In the genomic region with DNA sequence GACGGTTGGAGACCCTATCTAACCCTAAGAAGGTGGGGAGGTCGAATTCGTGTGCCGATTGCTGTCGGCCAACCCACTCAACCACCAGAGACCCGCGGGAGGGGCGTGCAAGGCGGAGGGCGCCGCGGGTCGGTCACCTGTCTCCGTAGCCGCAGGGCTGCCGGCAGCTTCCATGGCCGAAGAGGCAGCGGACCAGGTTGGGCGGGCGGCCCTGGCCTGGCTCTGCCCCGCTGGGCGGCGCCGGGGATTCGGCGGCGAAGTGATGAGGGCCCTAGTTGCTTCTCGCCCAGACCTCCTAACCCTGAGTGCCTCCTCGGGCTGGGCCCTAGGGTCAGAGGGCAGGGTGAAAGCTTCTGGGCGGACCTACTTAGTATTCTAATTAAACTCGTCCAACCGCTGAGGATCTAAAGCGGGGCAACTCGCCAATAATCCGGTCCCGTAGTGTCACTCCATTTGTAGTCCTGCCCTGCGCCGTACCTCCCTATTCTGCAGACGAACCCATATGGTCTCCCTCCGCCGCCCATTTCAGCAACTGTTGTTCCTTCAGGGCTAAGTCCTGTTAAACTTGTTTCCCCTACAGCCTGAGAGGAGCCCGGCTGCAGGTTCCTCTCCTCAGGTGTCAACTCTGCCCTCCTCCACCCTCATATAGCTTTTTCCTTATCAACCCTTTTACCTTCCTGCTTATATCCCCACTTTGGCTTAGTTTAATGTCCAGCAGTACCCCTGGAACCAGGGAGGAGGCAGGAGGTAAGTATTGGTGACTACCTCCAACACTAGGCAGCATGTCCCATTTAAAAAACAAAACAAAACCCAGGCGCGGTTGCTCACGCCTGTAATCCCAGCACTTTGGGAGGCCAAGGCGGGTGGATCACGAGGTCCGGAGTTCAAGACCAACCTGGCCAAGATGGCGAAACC, we compare ENCODE assay signal across 8 cellular contexts. TPM values are rescaled to one million over a fixed set of nuclear protein-coding genes. Genes with fewer than 3 reads are reported as not detected.
A peak's percentile ranks its signal among the peaks of the same experiment; 100 is the strongest.
DNase-seq lines count a peak whose midpoint lies in the region; ATAC-seq and TF ChIP-seq lines count a peak whose summit lies in the region.

A gene (minus strand): TSS at position 307 of the 915 bp plus-strand sequence. CDS start 133 bp downstream, at position 174.

- peaks cover 0 to 11% of the 10 kb centered on the region in 2 donors for H3K36me3 ChIP-seq in duodenal mucosa (ENCODE audit: control insufficient read depth in 1 of 2, insufficient read depth in 2 of 2, low read length in 2 of 2)

- no peak for TF ChIP-seq CTCF in AG10803 (conservative IDR thresholded peaks at IDR 0.05; ENCODE audit: low read length)

- intact Hi-C loops in activated CD4-positive, alpha-beta T cell treated with anti-CD3 and anti-CD28 coated beads for 36 hours (cut with DNase I, micrococcal nuclease): loop anchor here (1.0 to 10.0 kb wide), 19 partner anchors 13 to 1824 kb away; a partner anchor contains a TSS

- CTCF ChIA-PET in activated CD4-positive, alpha-beta T cell treated with anti-CD3 and anti-CD28 coated beads for 36 hours (lab: Charles Lee): interaction anchor here (0.7 to 4.9 kb wide), 9 partner anchors 8 to 211 kb away, joined by 3 to 32 read pairs (median 4); a partner anchor contains a TSS

- H3K27me3 Mint-ChIP-seq in activated CD4-positive, alpha-beta T cell treated with anti-CD3 and anti-CD28 coated beads for 36 hours: no peaks in the 10 kb centered on the region

- H3K27ac Mint-ChIP-seq in activated CD4-positive, alpha-beta T cell treated with anti-CD3 and anti-CD28 coated beads for 36 hours: peak within 1 kb of the TSS; percentile 99

- H3K4me1 ChIP-seq in duodenal mucosa (ENCODE audit: control insufficient read depth in 1 of 2, insufficient read depth in 2 of 2, low read length in 2 of 2): peaks cover 37 to 40% of the 10 kb centered on the region in 2 donors

- peak within 1 kb of the TSS; percentile 100 for H3K4me3 Mint-ChIP-seq in activated CD4-positive, alpha-beta T cell treated with anti-CD3 and anti-CD28 coated beads for 36 hours

- no peaks in the 10 kb centered on the region for H3K9me3 ChIP-seq in duodenal mucosa (ENCODE audit: control insufficient read depth in 1 of 2, low read length in 2 of 2)

- H3K4me3 ChIP-seq in AG10803 (ENCODE audit: low read length) (peak within 1 kb of the TSS; percentile 96), duodenal mucosa (ENCODE audit: low read depth in 1 of 2, low read length in 2 of 2) (peak within 1 kb of the TSS; percentile 93 to 100)

- POLR2A ChIA-PET in activated CD4-positive, alpha-beta T cell treated with anti-CD3 and anti-CD28 coated beads for 36 hours (lab: Charles Lee): interaction anchor here (0.6 to 0.9 kb wide), 3 partner anchors 46 to 103 kb away, joined by 3 to 4 read pairs (median 3); a partner anchor contains a TSS

- peaks cover 47% of the 10 kb centered on the region for H3K36me3 Mint-ChIP-seq in activated CD4-positive, alpha-beta T cell treated with anti-CD3 and anti-CD28 coated beads for 36 hours (ENCODE audit: low read depth)

- peaks cover 43% of the 10 kb centered on the region for H3K4me1 Mint-ChIP-seq in activated CD4-positive, alpha-beta T cell treated with anti-CD3 and anti-CD28 coated beads for 36 hours

- no peaks in the 10 kb centered on the region for H3K9me3 Mint-ChIP-seq in activated CD4-positive, alpha-beta T cell treated with anti-CD3 and anti-CD28 coated beads for 36 hours (ENCODE audit: low read depth)

- ATAC-seq in GM18868 (IDR thresholded peaks at IDR 0.05; ENCODE audit: unreplicated experiment) (peak; percentile 18), HG03095 (IDR thresholded peaks at IDR 0.05; ENCODE audit: unreplicated experiment) (peak; percentile 33), left lobe of liver (peak; percentile 81)
- ATAC-seq in activated CD4-positive, alpha-beta T cell treated with anti-CD3 and anti-CD28 coated beads for 36 hours: peak; percentile 13

- peak within 1 kb of the TSS; percentile 98 to 100 for H3K9ac ChIP-seq in duodenal mucosa (ENCODE audit: low read depth in 1 of 2, low read length in 2 of 2)

- DNase-seq in AG10803 (ENCODE audit: low read depth): peak; percentile 67
- peak; percentile 40 to 61 for DNase-seq in NCI-H524 (lab: John Stamatoyannopoulos, UW)
- peak; percentile 84 for DNase-seq in activated CD4-positive, alpha-beta T cell treated with anti-CD3 and anti-CD28 coated beads for 36 hours
- peak; percentile 93 for DNase-seq in left lobe of liver (ENCODE audit: low spot score)
- DNase-seq in stimulated activated CD4-positive, alpha-beta T cell treated with anti-CD3 and anti-CD28 coated beads, Interleukin-4, amount 100 ng/mL, for 24 hours: peak; percentile 73

- no peaks in the 10 kb centered on the region for H3K27me3 ChIP-seq in duodenal mucosa (ENCODE audit: control insufficient read depth in 1 of 2, insufficient read depth in 2 of 2, low read length in 2 of 2)

- H3K27ac ChIP-seq in duodenal mucosa (ENCODE audit: low read depth, low read length): peak within 1 kb of the TSS; percentile 98

RNA-seq across cellular contexts. Expression of the gene that starts here (rescaled TPM):
- total RNA-seq in activated CD4-positive, alpha-beta T cell treated with anti-CD3 and anti-CD28 coated beads for 36 hours: 10 to 100 TPM; 24.6 to 30.2 TPM
- total RNA-seq in left lobe of liver: 16.5 TPM

Comparison
In these comparisons a context has a peak if more than half of its experiments do, and no peak if none do; other contexts are left out.
1. Peak in every context shown above with its lines: DNase-seq, ATAC-seq, H3K4me3 ChIP-seq and H3K27ac ChIP-seq.
2. ATAC-seq: peak in every context shown above with its lines; median percentile 81 in left lobe of liver; 33 in HG03095; 18 in GM18868; 13 in activated CD4-positive, alpha-beta T cell treated with anti-CD3 and anti-CD28 coated beads for 36 hours.